23 cellular contexts compared by ENCODE assay signal in genomic region chr16:87824016-87824990, GRCh38. TPM values are rescaled to one million over a fixed set of nuclear protein-coding genes. Genes with fewer than 3 reads are reported as not detected.
DNase-seq lines count a peak whose midpoint lies in the region; ATAC-seq and TF ChIP-seq lines count a peak whose summit lies in the region.
"Had no signal": no experiment of that assay in that cellular context is flagged by ENCODE, and none has a peak within 500 bp of the region (broad histone marks: within the 10 kb centered on the region; RNA-seq: fewer than 3 reads in every experiment).

No MANE protein-coding gene starts in this region.

- H3K4me2 ChIP-seq in H9 (ENCODE audit: insufficient read depth, insufficient read length, low read length): no peak overlapping the region

- H3T11ph ChIP-seq in H9 (ENCODE audit: low read length): no peak overlapping the region

- no peak overlapping the region for H2BK12ac ChIP-seq in H9 (ENCODE audit: insufficient read length, low read depth, low read length)

- no peak for DNase-seq in activated naive CD4-positive, alpha-beta T cell (lab: John Stamatoyannopoulos, UW)
- no peak for DNase-seq in H9
- DNase-seq in effector memory CD8-positive, alpha-beta T cell: no peak
- no peak for DNase-seq in nephron progenitor cell
- DNase-seq in HuH-7.5 (ENCODE audit: low spot score): no peak
- no peak for DNase-seq in activated CD4-positive, alpha-beta memory T cell treated with anti-CD3 and anti-CD28 coated beads, Interleukin-2, amount 10 ng/mL, durations not matched to agents 7 days and 5 days
- DNase-seq in iPS-NIHi11 (ENCODE audit: low spot score): no peak
- DNase-seq: activated B cell treated with CpG ODN at 0.5 μM for 24 hours; activated CD8-positive, alpha-beta T cell treated with anti-CD3 and anti-CD28 coated beads for 36 hours; activated naive CD4-positive, alpha-beta T cell treated with anti-CD3 and anti-CD28 coated beads for 36 hours; activated T-cell treated with anti-CD3 and anti-CD28 coated beads, Interleukin-2, amount 50 U/mL, for 1 hour; aorta; KBM-7; MM.1S; NCI-H1436; NCI-H446; SHP77 treated with DMSO at 0.1 percent for 48 hours; T1000; uterus had no signal

- TF ChIP-seq CTCF in H9 (conservative IDR thresholded peaks at IDR 0.05) (no peak), nephron progenitor cell (IDR thresholded peaks at IDR 0.05) (no peak)

- H4K5ac ChIP-seq in H9 (ENCODE audit: insufficient read length, low read depth, low read length): no peak overlapping the region

- H3K23ac ChIP-seq in H9 (ENCODE audit: insufficient read length, low read depth, low read length): no peak overlapping the region

- no CpG with 5 or more reads among the region's 19 CpGs for WGBS in H9 (ENCODE audit: extremely low coverage, insufficient read length, low lambda C conversion rate)

- no peak overlapping the region for H3K27ac ChIP-seq in H9 (ENCODE audit: insufficient read length, low read depth, low read length)
- H3K27ac ChIP-seq: cardiac muscle cell, neutrophil, uterus had no signal

- H2BK120ac ChIP-seq in H9 (ENCODE audit: low read depth, low read length, poor library complexity, severe bottlenecking): no peak overlapping the region

- no peaks in the 10 kb centered on the region for H4K20me1 ChIP-seq in H9 (ENCODE audit: control insufficient read depth, insufficient read depth, insufficient read length)

- no peak overlapping the region for H3K56ac ChIP-seq in H9 (ENCODE audit: insufficient read length, low read depth, low read length)

- no peak overlapping the region for H3K4ac ChIP-seq in H9 (ENCODE audit: low read depth, low read length)

- POLR2A ChIA-PET in activated CD4-positive, alpha-beta memory T cell treated with anti-CD3 and anti-CD28 coated beads, Interleukin-2, amount 10 ng/mL, durations not matched to agents 7 days and 5 days (lab: Charles Lee): interaction anchor here (1.4 kb wide), 1 partner anchor 10 kb away, joined by 3 read pairs; no protein-coding TSS in a partner anchor

- H3K36me3 Mint-ChIP-seq in activated naive CD4-positive, alpha-beta T cell treated with anti-CD3 and anti-CD28 coated beads, Interleukin-2, amount 50 U/mL, for 24 hours: no peaks in the 10 kb centered on the region
- H3K36me3 Mint-ChIP-seq in H9 (ENCODE audit: insufficient read depth in 1 of 3, low read depth in 3 of 3) (no peaks in the 10 kb centered on the region), nephron progenitor cell (ENCODE audit: low read depth) (no peaks in the 10 kb centered on the region)
- peaks cover 88% of the 10 kb centered on the region for H3K36me3 Mint-ChIP-seq in effector memory CD8-positive, alpha-beta T cell (ENCODE audit: insufficient read depth)
- H3K36me3 Mint-ChIP-seq in activated CD4-positive, alpha-beta memory T cell treated with anti-CD3 and anti-CD28 coated beads, Interleukin-2, amount 10 ng/mL, durations not matched to agents 7 days and 5 days (ENCODE audit: low read depth): no peaks in the 10 kb centered on the region

- no peaks in the 10 kb centered on the region for H3K79me2 ChIP-seq in H9 (ENCODE audit: insufficient read depth, low read length)

- H2BK5ac ChIP-seq in H9 (ENCODE audit: insufficient read length, low read length): no peak overlapping the region

- H2BK20ac ChIP-seq in H9 (ENCODE audit: low read depth, low read length, poor library complexity, severe bottlenecking): no peak overlapping the region

- H3K4me3 Mint-ChIP-seq in activated naive CD4-positive, alpha-beta T cell treated with anti-CD3 and anti-CD28 coated beads, Interleukin-2, amount 50 U/mL, for 24 hours: no peak overlapping the region
- H3K4me3 Mint-ChIP-seq in H9 (no peak overlapping the region), nephron progenitor cell (peak overlapping the region; percentile 0)
- peak overlapping the region in 1 of 2 donors; percentile 28 for H3K4me3 Mint-ChIP-seq in effector memory CD8-positive, alpha-beta T cell
- no peak overlapping the region for H3K4me3 Mint-ChIP-seq in activated CD4-positive, alpha-beta memory T cell treated with anti-CD3 and anti-CD28 coated beads, Interleukin-2, amount 10 ng/mL, durations not matched to agents 7 days and 5 days
- H3K4me3 Mint-ChIP-seq: activated B cell treated with CpG ODN at 0.5 μM for 24 hours; activated CD8-positive, alpha-beta T cell treated with anti-CD3 and anti-CD28 coated beads for 36 hours; activated naive CD4-positive, alpha-beta T cell treated with anti-CD3 and anti-CD28 coated beads for 36 hours had no signal

- H3K9ac ChIP-seq in H9 (ENCODE audit: extremely low read depth, insufficient read length, low read length): no peak overlapping the region

- H3K23me2 ChIP-seq in H9 (ENCODE audit: insufficient read length, low read depth, low read length, poor library complexity, severe bottlenecking): no peaks in the 10 kb centered on the region

- peak overlapping the region; percentile 91 for H3K27ac Mint-ChIP-seq in activated naive CD4-positive, alpha-beta T cell treated with anti-CD3 and anti-CD28 coated beads, Interleukin-2, amount 50 U/mL, for 24 hours
- H3K27ac Mint-ChIP-seq in H9 (peak overlapping the region in 2 of 3 experiments; percentile 65 to 75; a peak in 4 of 7 replicates), nephron progenitor cell (no peak overlapping the region)
- H3K27ac Mint-ChIP-seq in effector memory CD8-positive, alpha-beta T cell: peak overlapping the region; percentile 54 to 96
- no peak overlapping the region for H3K27ac Mint-ChIP-seq in activated CD4-positive, alpha-beta memory T cell treated with anti-CD3 and anti-CD28 coated beads, Interleukin-2, amount 10 ng/mL, durations not matched to agents 7 days and 5 days
- H3K27ac Mint-ChIP-seq: activated B cell treated with CpG ODN at 0.5 μM for 24 hours; activated CD8-positive, alpha-beta T cell treated with anti-CD3 and anti-CD28 coated beads for 36 hours; activated naive CD4-positive, alpha-beta T cell treated with anti-CD3 and anti-CD28 coated beads for 36 hours had no signal

- peaks cover 4% of the 10 kb centered on the region for H3K4me1 ChIP-seq in H9 (ENCODE audit: insufficient read depth, low read length)
- H3K4me1 ChIP-seq: uterus had no signal

- H3K4me1 Mint-ChIP-seq in activated naive CD4-positive, alpha-beta T cell treated with anti-CD3 and anti-CD28 coated beads, Interleukin-2, amount 50 U/mL, for 24 hours: peaks cover 12% of the 10 kb centered on the region
- H3K4me1 Mint-ChIP-seq in H9: peaks cover 67 to 80% of the 10 kb centered on the region in 2 experiments
- peaks cover 4 to 10% of the 10 kb centered on the region in 2 donors for H3K4me1 Mint-ChIP-seq in effector memory CD8-positive, alpha-beta T cell (ENCODE audit: low read depth in 2 of 2)
- peaks cover 61% of the 10 kb centered on the region for H3K4me1 Mint-ChIP-seq in nephron progenitor cell
- H3K4me1 Mint-ChIP-seq in activated CD4-positive, alpha-beta memory T cell treated with anti-CD3 and anti-CD28 coated beads, Interleukin-2, amount 10 ng/mL, durations not matched to agents 7 days and 5 days: peaks cover 10% of the 10 kb centered on the region

- H3K9me3 ChIP-seq in H9 (ENCODE audit: control insufficient read depth, low read depth, low read length): no peaks in the 10 kb centered on the region
- H3K9me3 ChIP-seq: neutrophil, uterus had no signal

- no peak overlapping the region for H2BK15ac ChIP-seq in H9 (ENCODE audit: low read depth, low read length)

- no peak overlapping the region for H4K8ac ChIP-seq in H9 (replicated peaks; ENCODE audit: insufficient read length, low read depth, low read length)

- H2AFZ ChIP-seq in H9 (ENCODE audit: low read length): no peak overlapping the region

- no peaks in the 10 kb centered on the region for H3K9me3 Mint-ChIP-seq in activated naive CD4-positive, alpha-beta T cell treated with anti-CD3 and anti-CD28 coated beads, Interleukin-2, amount 50 U/mL, for 24 hours
- H3K9me3 Mint-ChIP-seq in H9: no peaks in the 10 kb centered on the region; a peak in 1 of 5 replicates
- no peaks in the 10 kb centered on the region for H3K9me3 Mint-ChIP-seq in effector memory CD8-positive, alpha-beta T cell
- no peaks in the 10 kb centered on the region for H3K9me3 Mint-ChIP-seq in nephron progenitor cell
- no peaks in the 10 kb centered on the region for H3K9me3 Mint-ChIP-seq in activated CD4-positive, alpha-beta memory T cell treated with anti-CD3 and anti-CD28 coated beads, Interleukin-2, amount 10 ng/mL, durations not matched to agents 7 days and 5 days
- H3K9me3 Mint-ChIP-seq: activated B cell treated with CpG ODN at 0.5 μM for 24 hours; activated CD8-positive, alpha-beta T cell treated with anti-CD3 and anti-CD28 coated beads for 36 hours; activated naive CD4-positive, alpha-beta T cell treated with anti-CD3 and anti-CD28 coated beads for 36 hours had no signal

- no peaks in the 10 kb centered on the region for H3K27me3 ChIP-seq in H9 (ENCODE audit: insufficient read depth, low read length)
- H3K27me3 ChIP-seq: cardiac muscle cell, neutrophil, uterus had no signal

- H4K91ac ChIP-seq in H9 (ENCODE audit: insufficient read length, low read depth, low read length): no peak overlapping the region

- CTCF ChIA-PET in activated CD4-positive, alpha-beta memory T cell treated with anti-CD3 and anti-CD28 coated beads, Interleukin-2, amount 10 ng/mL, durations not matched to agents 7 days and 5 days (lab: Charles Lee): interaction anchor here (1.3 kb wide), 1 partner anchor 26 kb away, joined by 6 read pairs; no protein-coding TSS in a partner anchor

- no peak overlapping the region for H3K18ac ChIP-seq in H9 (ENCODE audit: insufficient read length, low read depth, low read length)

- peak overlapping the region; percentile 24; the same call in 1 of the 2 replicates for H3K14ac ChIP-seq in H9 (ENCODE audit: insufficient read depth, low read length)

- no peak for ATAC-seq in effector memory CD8-positive, alpha-beta T cell (replicated peaks)
- ATAC-seq: activated CD8-positive, alpha-beta T cell treated with anti-CD3 and anti-CD28 coated beads for 36 hours; HCT116 had no signal

- no peaks in the 10 kb centered on the region for H3K27me3 Mint-ChIP-seq in activated naive CD4-positive, alpha-beta T cell treated with anti-CD3 and anti-CD28 coated beads, Interleukin-2, amount 50 U/mL, for 24 hours
- H3K27me3 Mint-ChIP-seq in H9 (ENCODE audit: low read depth) (peaks cover 6% of the 10 kb centered on the region; the same call in 1 of the 2 replicates), nephron progenitor cell (ENCODE audit: low read depth, poor library complexity) (peaks cover 14% of the 10 kb centered on the region)
- no peaks in the 10 kb centered on the region for H3K27me3 Mint-ChIP-seq in effector memory CD8-positive, alpha-beta T cell
- H3K27me3 Mint-ChIP-seq in activated CD4-positive, alpha-beta memory T cell treated with anti-CD3 and anti-CD28 coated beads, Interleukin-2, amount 10 ng/mL, durations not matched to agents 7 days and 5 days: no peaks in the 10 kb centered on the region
- H3K27me3 Mint-ChIP-seq: activated CD8-positive, alpha-beta T cell treated with anti-CD3 and anti-CD28 coated beads for 36 hours had no signal

- H3K79me1 ChIP-seq in H9 (ENCODE audit: insufficient read depth, low read depth, low read length, poor library complexity, severe bottlenecking): no peaks in the 10 kb centered on the region

- no peak overlapping the region for H2AK5ac ChIP-seq in H9 (ENCODE audit: insufficient read length, low read length)

RNA-seq across cellular contexts. Expression of gene SLC7A5, which starts 45.0 kb away (rescaled TPM):
- total RNA-seq in H9 (2021): 217 TPM in 2 replicates
- total RNA-seq in activated CD4-positive, alpha-beta memory T cell treated with anti-CD3 and anti-CD28 coated beads, Interleukin-2, amount 10 ng/mL, durations not matched to agents 7 days and 5 days: 100 to 1,000 TPM; 178 to 187 TPM

RNA-seq across cellular contexts. Expression of gene KLHDC4, which starts 58.5 kb away (rescaled TPM):
- total RNA-seq in H9 (2021): 74.5 and 76.2 TPM in 2 replicates
- 10 to 100 TPM; 82.1 to 84.9 TPM for total RNA-seq in activated CD4-positive, alpha-beta memory T cell treated with anti-CD3 and anti-CD28 coated beads, Interleukin-2, amount 10 ng/mL, durations not matched to agents 7 days and 5 days

Comparison
In these comparisons a context has a peak if more than half of its experiments do, and no peak if none do; other contexts are left out.
1. H3K27ac Mint-ChIP-seq: peak in activated naive CD4-positive, alpha-beta T cell treated with anti-CD3 and anti-CD28 coated beads, Interleukin-2, amount 50 U/mL, for 24 hours (single experiment), H9 (2 of 3) and effector memory CD8-positive, alpha-beta T cell (2 of 2); none in nephron progenitor cell (single experiment) and activated CD4-positive, alpha-beta memory T cell treated with anti-CD3 and anti-CD28 coated beads, Interleukin-2, amount 10 ng/mL, durations not matched to agents 7 days and 5 days (single experiment).